ENCODE assay signal across 8 cellular contexts in genomic region chr9:92140754-92141143, GRCh38. TPM values are rescaled to one million over a fixed set of nuclear protein-coding genes. Genes with fewer than 3 reads are reported as not detected.
DNase-seq lines count a peak whose midpoint lies in the region; ATAC-seq, FAIRE-seq and TF ChIP-seq lines count a peak whose summit lies in the region.

No MANE protein-coding gene starts in this region.

- H3K4me1 ChIP-seq in heart right ventricle (peaks cover 0 to 16% (median 11%) of the 10 kb centered on the region in 9 donors), GM12878 (ENCODE audit: control insufficient read depth, insufficient read depth, low read length) (no peaks in the 10 kb centered on the region; the same call in 1 of the 2 replicates), lower lobe of right lung (peaks cover 9% of the 10 kb centered on the region)

- H3K9me3 Mint-ChIP-seq in type B pancreatic cell: no peaks in the 10 kb centered on the region

- TF ChIP-seq CTCF in heart right ventricle (IDR thresholded peaks at IDR 0.05) (no peak), GM12878 (IDR thresholded peaks at IDR 0.05 in 2 of 3, conservative IDR thresholded peaks at IDR 0.05 in 1 of 3; ENCODE audit: control insufficient read depth in 2 of 3, extremely low read depth in 1 of 3, insufficient read depth in 1 of 3, low read depth in 3 of 3, low read length in 3 of 3) (no peak), lower lobe of right lung (IDR thresholded peaks at IDR 0.05) (no peak), type B pancreatic cell (conservative IDR thresholded peaks at IDR 0.05) (no peak), GM20000 (IDR thresholded peaks at IDR 0.05; ENCODE audit: extremely low read depth, missing control alignments) (no peak)

- RAD21 ChIA-PET in GM12878 (lab: Charles Lee; ENCODE audit: unreplicated experiment): interaction anchor here (0.7 to 3.8 kb wide), 19 partner anchors 40 to 650 kb away, joined by 3 to 20 read pairs (median 7); partner anchors contain the start of gene IPPK

- H3K27me3 ChIP-seq in heart right ventricle (peaks cover 0 to 28% (median 14%) of the 10 kb centered on the region in 7 donors), GM12878 (replicated peaks in 1 of 2; ENCODE audit: control insufficient read depth in 2 of 2, insufficient read depth in 2 of 2, low read length in 1 of 2) (peaks cover 0 to 4% of the 10 kb centered on the region in 2 experiments; a peak in 3 of 4 replicates), lower lobe of right lung (ENCODE audit: low read depth) (peaks cover 22% of the 10 kb centered on the region)

- H3K36me3 Mint-ChIP-seq in type B pancreatic cell: no peaks in the 10 kb centered on the region

- peak overlapping the region; percentile 66; the same call in 1 of the 2 replicates for H3K4me2 ChIP-seq in GM12878 (ENCODE audit: control insufficient read depth, insufficient read depth)

- CTCF ChIA-PET in GM12878 (lab: Yijun Ruan, JAX): interaction anchor here (0.7 to 5.3 kb wide), 58 partner anchors 7 to 1288 kb away, joined by 3 to 55 read pairs (median 5); partner anchors contain the start of genes BICD2 and CENPP

- H4K20me1 ChIP-seq in GM12878 (ENCODE audit: control insufficient read depth, insufficient read depth): no peaks in the 10 kb centered on the region

- H3K4me3 ChIP-seq in heart right ventricle (peak overlapping the region; percentile 4 to 53 (median 47)), GM12878 (no peak overlapping the region), lower lobe of right lung (peak overlapping the region; percentile 49)

- no TSS peak for BruUV-seq in GM12878 (replicated peaks; lab: Mats Ljungman, UMichigan)

- intact Hi-C loops in heart right ventricle (cut with DNase I) (loop anchor here in 6 of 10 donors (1.0 to 10.0 kb wide), 6 partner anchors 84 to 152 kb away; partner anchors contain the start of gene IARS1 (in 1 of the 6)), left ventricle myocardium superior (cut with micrococcal nuclease) (no loop called here), GM12878 (cut with micrococcal nuclease; ENCODE audit: unreplicated experiment) (no loop called here), lower lobe of right lung (cut with DNase I) (no loop called here)

- SMC1A ChIA-PET in GM12878 (lab: Charles Lee; ENCODE audit: uncharacterized antibody, unreplicated experiment): interaction anchor here (1.2 to 3.6 kb wide), 12 partner anchors 8 to 650 kb away, joined by 3 to 22 read pairs (median 7); no protein-coding TSS in a partner anchor

- TF ChIP-seq POLR2A in GM12878 (IDR thresholded peaks at IDR 0.05; ENCODE audit: low read depth, low read length): no peak

- H3K4me1 Mint-ChIP-seq in type B pancreatic cell (ENCODE audit: unreplicated experiment): peaks cover 4% of the 10 kb centered on the region

- WGBS in heart right ventricle, 2 donors: 5 to 7% methylated on average over 6 of the region's 6 CpGs
- WGBS in GM12878 (ENCODE audit: insufficient coverage, insufficient replicate concordance, low lambda C conversion rate, missing lambda C conversion rate): 3% methylated on average over 6 of the region's 6 CpGs

- TF ChIP-seq EP300 in GM12878 (IDR thresholded peaks at IDR 0.05; ENCODE audit: borderline replicate concordance in 1 of 2, control insufficient read depth in 1 of 2, low read depth in 2 of 2, low read length in 2 of 2): no peak

- H3K9me3 ChIP-seq in heart right ventricle (no peaks in the 10 kb centered on the region), GM12878 (replicated peaks; ENCODE audit: control insufficient read depth, insufficient read depth, low read length) (no peaks in the 10 kb centered on the region), lower lobe of right lung (no peaks in the 10 kb centered on the region)

- H3K4me3 Mint-ChIP-seq in type B pancreatic cell: peak overlapping the region; percentile 91

- H3K79me2 ChIP-seq in GM12878 (ENCODE audit: control insufficient read depth, insufficient read depth, low read length): no peaks in the 10 kb centered on the region

- H3K9ac ChIP-seq in GM12878 (ENCODE audit: control insufficient read depth, insufficient read depth, low read length): no peak overlapping the region

- H3K27ac ChIP-seq in heart right ventricle (no peak overlapping the region), GM12878 (ENCODE audit: control insufficient read depth, insufficient read depth) (no peak overlapping the region), lower lobe of right lung (no peak overlapping the region)

- no peaks in the 10 kb centered on the region for H3K36me3 ChIP-seq in heart right ventricle
- no peaks in the 10 kb centered on the region for H3K36me3 ChIP-seq in GM12878 (ENCODE audit: control insufficient read depth in 2 of 2, insufficient read depth in 2 of 2, low read length in 1 of 2)
- H3K36me3 ChIP-seq in lower lobe of right lung: no peaks in the 10 kb centered on the region

- H2AFZ ChIP-seq in GM12878 (ENCODE audit: control insufficient read depth, low read depth, low read length): no peak overlapping the region

- TF ChIP-seq RAD21 in GM12878 (IDR thresholded peaks at IDR 0.05; ENCODE audit: insufficient read depth, low read depth, low read length): no peak

- POLR2A ChIA-PET in GM12878 (lab: Charles Lee): no interaction called here

- ATAC-seq in heart right ventricle (no peak), left ventricle myocardium superior (no peak), GM12878 (no peak), lower lobe of right lung (no peak), GM19467 (IDR thresholded peaks at IDR 0.05; ENCODE audit: unreplicated experiment) (no peak)

- in situ Hi-C loops in GM12878 (cut with MboI): no loop called here

- peaks cover 27% of the 10 kb centered on the region for H3K27me3 Mint-ChIP-seq in type B pancreatic cell

- peak overlapping the region; percentile 79 for H3K27ac Mint-ChIP-seq in type B pancreatic cell

- DNase-seq in heart right ventricle (no peak), left ventricle myocardium superior (no peak), GM12878 (ENCODE audit: low read depth, low spot score) (no peak), lower lobe of right lung (no peak), type B pancreatic cell (ENCODE audit: extremely low spot score, unreplicated experiment) (no peak), GM20000 (ENCODE audit: low spot score) (no peak), NCI-H187 (lab: John Stamatoyannopoulos, UW) (no peak)

- FAIRE-seq in GM12878 (lab: Jason Lieb, UNC): no peak

TF ChIP-seq in GM12878, 131 proteins besides CTCF, POLR2A, EP300 and RAD21:
- TF ChIP-seq SMARCA5 (IDR thresholded peaks at IDR 0.05) (no peak), PAX8 (IDR thresholded peaks at IDR 0.05) (no peak), IKZF1 (conservative IDR thresholded peaks at IDR 0.05) (no peak), IKZF2 (IDR thresholded peaks at IDR 0.05) (no peak), KAT2A (conservative IDR thresholded peaks at IDR 0.05; ENCODE audit: control insufficient read depth, low read depth, low read length) (no peak)
TF ChIP-seq in GM12878: peak in this region for 0.

RNA-seq across cellular contexts. Expression of gene SPTLC1, which starts 25.5 kb away (rescaled TPM):
- total RNA-seq in heart right ventricle (10 to 100 TPM; 17.5 to 28.1 (median 23.0) TPM), left ventricle myocardium superior (23.9 TPM), GM12878 (2014; rRNA removed) (46.2 and 55.7 TPM in 2 replicates), GM12878 (2014; rRNA removed; fragmentation: Illumina TruSeq; extraction: Trizol) (45.7 and 48.4 TPM in 2 replicates), GM12878 (2021) (37.3 and 38.0 TPM in 2 replicates), lower lobe of right lung (65.4 TPM), type B pancreatic cell (ENCODE audit: low replicate concordance) (66.1 and 78.1 TPM in 2 replicates)
- polyA plus RNA-seq in heart right ventricle (10 to 100 TPM; 17.1 to 25.5 TPM), GM12878 (2011; rRNA removed) (68.7 and 93.6 TPM in 2 replicates), GM12878 (2014; fragmentation: Illumina TruSeq; extraction: Trizol) (56.2 and 69.8 TPM in 2 replicates), GM12878 (2014; fragmentation: Nextera tagmentation; extraction: Ambion mirVana) (10 to 100 TPM; 41.7 to 61.3 TPM), GM12878 (2014; rRNA removed) (39.4 and 49.4 TPM in 2 replicates), GM12878 (2016; fragmentation: Nextera tagmentation; extraction: Ambion mirVana) (10 to 100 TPM; 61.8 to 61.9 TPM)
- 126 and 134 TPM in 2 replicates for total RNA-seq in GM12878 (2013; cell fraction: nucleolus; rRNA removed)
- 23.7 TPM for polyA plus RNA-seq in GM12878 (2011; ENCODE audit: low read depth)
- 37.3 and 41.4 TPM in 2 replicates for polyA plus RNA-seq in GM12878 (2011; cell fraction: cytosol; rRNA removed)
- polyA plus RNA-seq in GM12878 (2011; cell fraction: nucleus; rRNA removed): 46.9 and 47.8 TPM in 2 replicates
- polyA plus RNA-seq in GM12878 (2012): 29.7 and 30.6 TPM in 2 replicates
- polyA minus RNA-seq in GM12878 (2011; rRNA and poly(A)+ RNA removed): 51.1 and 64.0 TPM in 2 replicates
- polyA minus RNA-seq in GM12878 (2011; cell fraction: cytosol; rRNA and poly(A)+ RNA removed): 16.2 and 19.4 TPM in 2 replicates
- 29.6 and 45.8 TPM in 2 replicates for polyA minus RNA-seq in GM12878 (2011; cell fraction: nucleus; rRNA and poly(A)+ RNA removed)

Comparison
In these comparisons a context has a peak if more than half of its experiments do, and no peak if none do; other contexts are left out.
1. intact Hi-C loops: an anchor here in heart right ventricle (1.0 to 10.0 kb wide); none called in left ventricle myocardium superior, GM12878 and lower lobe of right lung.